27 cellular contexts compared by ENCODE assay signal in the genomic region with DNA sequence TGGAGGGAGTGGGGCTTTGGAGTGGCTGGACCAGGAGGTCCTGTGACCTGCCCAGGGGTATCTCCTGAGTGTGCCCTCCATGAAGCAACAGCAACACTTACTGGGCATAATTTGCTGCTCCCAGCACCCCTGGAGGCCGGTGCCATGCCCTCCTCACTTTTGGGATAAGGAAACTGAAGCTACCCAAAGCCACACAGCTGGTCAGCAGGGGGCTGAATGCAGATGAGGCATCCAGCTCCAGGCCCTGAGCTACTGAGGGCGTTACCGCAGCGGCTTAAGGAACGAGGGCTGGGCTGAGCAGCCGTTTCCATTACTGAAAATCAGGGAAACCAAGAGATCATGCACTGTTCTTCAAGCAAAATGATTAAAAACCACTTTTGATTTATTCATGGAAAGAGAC.
"Had no signal": no experiment of that assay in that cellular context is flagged by ENCODE, and none has a peak within 500 bp of the region (broad histone marks: within the 10 kb centered on the region; RNA-seq: fewer than 3 reads in every experiment).

No MANE protein-coding gene starts in this region.

- H3K4me3 Mint-ChIP-seq: activated CD4-positive, alpha-beta T cell treated with anti-CD3 and anti-CD28 coated beads, Interleukin-2, amount 10 ng/mL, durations not matched to agents 7 days and 5 days; brain had no signal

- H3K27me3 Mint-ChIP-seq: activated CD4-positive, alpha-beta T cell treated with anti-CD3 and anti-CD28 coated beads, Interleukin-2, amount 10 ng/mL, durations not matched to agents 7 days and 5 days had no signal

- H3K27ac ChIP-seq: adrenal gland, KMS-11, SJCRH30, SK-N-MC had no signal

- H3K4me2 ChIP-seq: KMS-11 had no signal

- H3K4me1 ChIP-seq: adrenal gland, SJCRH30 had no signal

- H3K27me3 ChIP-seq: SJCRH30 had no signal

- H3K27ac Mint-ChIP-seq: activated CD4-positive, alpha-beta T cell treated with anti-CD3 and anti-CD28 coated beads, Interleukin-2, amount 10 ng/mL, durations not matched to agents 7 days and 5 days had no signal

- H3K4me1 Mint-ChIP-seq: activated CD4-positive, alpha-beta T cell treated with anti-CD3 and anti-CD28 coated beads, Interleukin-2, amount 10 ng/mL, durations not matched to agents 7 days and 5 days; brain had no signal

- H3K9me3 ChIP-seq: adrenal gland, SJCRH30 had no signal

- H3K36me3 Mint-ChIP-seq: brain had no signal

- H3K9me3 Mint-ChIP-seq: activated CD4-positive, alpha-beta T cell treated with anti-CD3 and anti-CD28 coated beads, Interleukin-2, amount 10 ng/mL, durations not matched to agents 7 days and 5 days had no signal

- H3K4me3 ChIP-seq: adrenal gland, SJCRH30, SK-N-MC had no signal

- H3K36me3 ChIP-seq: adrenal gland, SJCRH30 had no signal

- DNase-seq: activated CD4-positive, alpha-beta T cell treated with anti-CD3 and anti-CD28 coated beads, Interleukin-2, amount 10 ng/mL, durations not matched to agents 7 days and 5 days; activated CD4-positive, alpha-beta T cell treated with anti-CD3 and anti-CD28 coated beads, Interleukin-2, amount 50 U/mL, for 48 hours; activated CD8-positive, alpha-beta memory T cell treated with anti-CD3 and anti-CD28 coated beads, Interleukin-2, amount 50 U/mL, for 48 hours; activated effector memory CD4-positive, alpha-beta T cell treated with Interleukin-2 at 50 U/mL for 16 hours; activated naive CD4-positive, alpha-beta T cell; activated naive CD4-positive, alpha-beta T cell treated with anti-CD3 and anti-CD28 coated beads, Interleukin-2, amount 50 U/mL, for 16 hours; activated T-cell treated with anti-CD3 and anti-CD28 coated beads, Interleukin-2, amount 50 U/mL, for 48 hours; adrenal gland; caudate nucleus; cerebellar nuclear complex; MM.1S; MV-4-11; NCI-H1092; NCI-H1436 treated with DMSO at 0.1 percent for 48 hours; NCI-H1694 treated with DMSO at 0.1 percent for 48 hours; NCI-H2029; NCI-H2107; NCI-H2171; NCI-H510A; NCI-H748 treated with DMSO at 0.1 percent for 48 hours; OCI-M1; SHP77; T1000 had no signal

- H3K9ac ChIP-seq: KMS-11 had no signal
